24 cellular contexts compared by ENCODE assay signal in the genomic region with DNA sequence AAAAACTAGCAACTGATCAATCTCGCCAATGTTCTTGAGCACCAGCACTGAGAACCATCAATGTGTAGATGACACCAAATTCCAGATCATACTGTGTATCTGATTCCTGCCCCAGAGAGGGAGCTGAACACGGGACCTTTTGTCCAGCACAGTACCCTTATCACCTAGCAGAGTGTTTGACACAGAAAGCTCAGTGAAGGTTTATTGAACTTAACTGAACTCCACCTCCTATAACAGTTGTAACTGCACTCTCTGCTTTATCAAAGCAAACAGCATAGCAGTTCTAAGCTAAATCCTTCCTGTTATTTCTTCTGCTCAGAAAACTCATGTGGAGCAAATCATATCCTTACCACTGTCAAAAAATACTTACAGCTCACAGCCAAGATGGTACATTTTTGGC.
A peak's percentile ranks its signal among the peaks of the same experiment; 100 is the strongest.
DNase-seq lines count a peak whose midpoint lies in the region; ATAC-seq, FAIRE-seq and TF ChIP-seq lines count a peak whose summit lies in the region.
"Had no signal": no experiment of that assay in that cellular context is flagged by ENCODE, and none has a peak within 500 bp of the region (broad histone marks: within the 10 kb centered on the region; RNA-seq: fewer than 3 reads in every experiment).

No MANE protein-coding gene starts in this region.

- in situ Hi-C loops in HepG2 (cut with HindIII; ENCODE audit: extremely low pct_ligation_motif_present, low pct_unique_long_range_greater_than_20kb), result no loop called here

- ATAC-seq in HepG2 (no peak), left lobe of liver (peak; percentile 89), mucosa of descending colon (peak; percentile 53), HG02588 (IDR thresholded peaks at IDR 0.05; ENCODE audit: unreplicated experiment) (no peak)
- ATAC-seq: A549; CD8-positive, alpha-beta T cell had no signal

- H3K27me3 Mint-ChIP-seq in progenitor cell of endocrine pancreas, result no peaks in the 10 kb centered on the region

- peaks cover 0 to 8% (median 3%) of the 10 kb centered on the region in 4 donors for H3K9me3 ChIP-seq in liver (ENCODE audit: control insufficient read depth in 4 of 4, low read length in 3 of 4)
- H3K9me3 ChIP-seq in HepG2 (ENCODE audit: low read length), result no peaks in the 10 kb centered on the region
- peaks cover 7% of the 10 kb centered on the region for H3K9me3 ChIP-seq in mucosa of descending colon

- no peaks in the 10 kb centered on the region for H3K27me3 ChIP-seq in liver (ENCODE audit: control insufficient read depth in 4 of 4, insufficient read depth in 4 of 4, low read length in 3 of 4)
- H3K27me3 ChIP-seq in HepG2 (ENCODE audit: control insufficient read depth in 1 of 2, insufficient read depth in 2 of 2, low read length in 2 of 2), result no peaks in the 10 kb centered on the region
- H3K27me3 ChIP-seq: BLaER1 treated with 17β-estradiol and CSF1 and Interleukin-3, amounts not matched to agents 10 nM and 100 nM had no signal

- H3K36me3 ChIP-seq in liver (ENCODE audit: control insufficient read depth in 4 of 4, insufficient read depth in 3 of 4, low read depth in 1 of 4, low read length in 3 of 4), result no peaks in the 10 kb centered on the region
- H3K36me3 ChIP-seq in HepG2 (replicated peaks in 1 of 2; ENCODE audit: control insufficient read depth in 1 of 2, insufficient read depth in 2 of 2, low read length in 2 of 2), result no peaks in the 10 kb centered on the region
- H3K36me3 ChIP-seq in mucosa of descending colon (ENCODE audit: low read depth), result no peaks in the 10 kb centered on the region
- H3K36me3 ChIP-seq: BLaER1 treated with 17β-estradiol and CSF1 and Interleukin-3, amounts not matched to agents 10 nM and 100 nM had no signal

- peak overlapping the region; percentile 9 for H3K27ac Mint-ChIP-seq in progenitor cell of endocrine pancreas
- H3K27ac Mint-ChIP-seq: B cell; CD4-positive, alpha-beta T cell; CD8-positive, alpha-beta T cell had no signal

- DNase-seq in HepG2 (ENCODE audit: low spot score) (no peak), left lobe of liver (ENCODE audit: low spot score) (no peak), mucosa of descending colon (no peak), progenitor cell of endocrine pancreas (ENCODE audit: low spot score, unreplicated experiment) (no peak), iPS-NIHi7 (ENCODE audit: extremely low spot score) (no peak)
- no peak for DNase-seq in activated CD4-positive, CD25-positive, alpha-beta regulatory T cell (lab: John Stamatoyannopoulos, UW)
- DNase-seq: AML-193; Caco-2; Calu3; CD4-positive, alpha-beta T cell; CD8-positive, alpha-beta T cell; DMS79 treated with DMSO at 0.1 percent for 48 hours; GF-D8 had no signal

- H3K27ac ChIP-seq in liver (ENCODE audit: low read depth in 1 of 2, low read length in 2 of 2), result no peak overlapping the region
- no peak overlapping the region for H3K27ac ChIP-seq in HepG2 (ENCODE audit: extremely low read length, insufficient read depth, low read length)
- H3K27ac ChIP-seq: 22Rv1; A549; BLaER1 treated with 17β-estradiol and CSF1 and Interleukin-3, amounts not matched to agents 10 nM and 100 nM; C4-2B had no signal

- peaks cover 3% of the 10 kb centered on the region for H3K4me1 Mint-ChIP-seq in progenitor cell of endocrine pancreas (ENCODE audit: low read depth)
- H3K4me1 Mint-ChIP-seq: B cell had no signal

- 51% methylated on average over 2 of the region's 2 CpGs for whole genome bisulfite sequencing in liver
- WGBS in HepG2 (ENCODE audit: low lambda C conversion rate), result 8% methylated on average over 2 of the region's 2 CpGs

- TF ChIP-seq POLR2A in HepG2 (IDR thresholded peaks at IDR 0.05; ENCODE audit: insufficient read depth in 1 of 2, low read depth in 2 of 2, low read length in 2 of 2), result no peak

- intact Hi-C loops in HepG2 (cut with micrococcal nuclease; ENCODE audit: unreplicated experiment), result no loop called here
- intact Hi-C loops in mucosa of descending colon (cut with DNase I, micrococcal nuclease), result no loop called here

- TF ChIP-seq EP300 in HepG2 (IDR thresholded peaks at IDR 0.05; ENCODE audit: low read depth in 2 of 2, low read length in 2 of 2) (no peak), HepG2 (CRISPR knock-in tag; IDR thresholded peaks at IDR 0.05; ENCODE audit: borderline replicate concordance) (no peak)

- CTCF ChIA-PET in HepG2 (lab: Yijun Ruan, JAX; ENCODE audit: low intra/inter-chr PET ratio, low total read pairs), result no interaction called here

- POLR2A ChIA-PET in HepG2 (lab: Yijun Ruan, JAX), result no interaction called here

- H3K79me2 ChIP-seq in HepG2 (ENCODE audit: insufficient read depth, low read length), result no peaks in the 10 kb centered on the region

- BruUV-seq in HepG2 (replicated peaks; lab: Mats Ljungman, UMichigan), result no TSS peak

- H2AFZ ChIP-seq in HepG2 (ENCODE audit: low read length), result no peak overlapping the region

- TF ChIP-seq RAD21 in liver (IDR thresholded peaks at IDR 0.05) (no peak), HepG2 (CRISPR knock-in tag; IDR thresholded peaks at IDR 0.05) (no peak)

- H3K36me3 Mint-ChIP-seq in progenitor cell of endocrine pancreas (ENCODE audit: insufficient read depth), result no peaks in the 10 kb centered on the region
- H3K36me3 Mint-ChIP-seq: CD8-positive, alpha-beta T cell had no signal

- peaks cover 7% of the 10 kb centered on the region for H3K9me3 Mint-ChIP-seq in progenitor cell of endocrine pancreas (ENCODE audit: low read depth)

- H3K4me3 Mint-ChIP-seq in progenitor cell of endocrine pancreas (ENCODE audit: low read depth), result no peak overlapping the region
- H3K4me3 Mint-ChIP-seq: B cell; CD4-positive, alpha-beta T cell; CD8-positive, alpha-beta T cell had no signal

- no peak for FAIRE-seq in HepG2 (lab: Jason Lieb, UNC)
- FAIRE-seq: D721Med, G401.6, GM12892, GM19239 had no signal

- H3K9ac ChIP-seq in liver (ENCODE audit: low read depth in 1 of 2, low read length in 2 of 2) (no peak overlapping the region), HepG2 (ENCODE audit: insufficient read depth, low read depth, low read length) (no peak overlapping the region)
- H3K9ac ChIP-seq: BLaER1 treated with 17β-estradiol and CSF1 and Interleukin-3, amounts not matched to agents 10 nM and 100 nM had no signal

- TF ChIP-seq CTCF in liver (IDR thresholded peaks at IDR 0.05; ENCODE audit: low read depth, low read length, missing input control), result no peak
- TF ChIP-seq CTCF in HepG2 (CRISPR knock-in tag; IDR thresholded peaks at IDR 0.05), result no peak
- no peak for TF ChIP-seq CTCF in mucosa of descending colon (IDR thresholded peaks at IDR 0.05)
- TF ChIP-seq CTCF in progenitor cell of endocrine pancreas (IDR thresholded peaks at IDR 0.05; ENCODE audit: unreplicated experiment), result no peak

- H3K4me3 ChIP-seq in liver (ENCODE audit: low read depth in 1 of 3, low read length in 3 of 3), result no peak overlapping the region
- H3K4me3 ChIP-seq in HepG2 (replicated peaks in 1 of 3; ENCODE audit: insufficient read depth in 1 of 3, low read depth in 2 of 3, low read length in 3 of 3), result no peak overlapping the region
- no peak overlapping the region for H3K4me3 ChIP-seq in mucosa of descending colon
- H3K4me3 ChIP-seq: A549; BLaER1 treated with 17β-estradiol and CSF1 and Interleukin-3, amounts not matched to agents 10 nM and 100 nM had no signal

- H3K4me1 ChIP-seq in liver (ENCODE audit: control insufficient read depth in 4 of 4, insufficient read depth in 4 of 4, low read length in 3 of 4), result peaks cover 0 to 3% (median under 1%) of the 10 kb centered on the region in 4 donors
- no peaks in the 10 kb centered on the region for H3K4me1 ChIP-seq in HepG2 (ENCODE audit: insufficient read depth, low read length)
- H3K4me1 ChIP-seq in mucosa of descending colon (ENCODE audit: low read depth), result no peaks in the 10 kb centered on the region
- H3K4me1 ChIP-seq: A549; BLaER1 treated with 17β-estradiol and CSF1 and Interleukin-3, amounts not matched to agents 10 nM and 100 nM; Caco-2 had no signal

- H3K4me2 ChIP-seq in HepG2 (ENCODE audit: low read depth, low read length), result no peak overlapping the region
- H3K4me2 ChIP-seq: A549; BLaER1 treated with 17β-estradiol and CSF1 and Interleukin-3, amounts not matched to agents 10 nM and 100 nM had no signal

- H4K20me1 ChIP-seq in HepG2 (ENCODE audit: insufficient read depth, low read length), result no peaks in the 10 kb centered on the region
- H4K20me1 ChIP-seq: BLaER1 treated with 17β-estradiol and CSF1 and Interleukin-3, amounts not matched to agents 10 nM and 100 nM had no signal

TF ChIP-seq in liver, 16 proteins besides CTCF, POLR2A, EP300 and RAD21 (continues in another document):
- TF ChIP-seq HNF4G (IDR thresholded peaks at IDR 0.05) (no peak), RXRA (IDR thresholded peaks at IDR 0.05) (peak; percentile 28 to 62)
- TF ChIP-seq, protein P1, sequence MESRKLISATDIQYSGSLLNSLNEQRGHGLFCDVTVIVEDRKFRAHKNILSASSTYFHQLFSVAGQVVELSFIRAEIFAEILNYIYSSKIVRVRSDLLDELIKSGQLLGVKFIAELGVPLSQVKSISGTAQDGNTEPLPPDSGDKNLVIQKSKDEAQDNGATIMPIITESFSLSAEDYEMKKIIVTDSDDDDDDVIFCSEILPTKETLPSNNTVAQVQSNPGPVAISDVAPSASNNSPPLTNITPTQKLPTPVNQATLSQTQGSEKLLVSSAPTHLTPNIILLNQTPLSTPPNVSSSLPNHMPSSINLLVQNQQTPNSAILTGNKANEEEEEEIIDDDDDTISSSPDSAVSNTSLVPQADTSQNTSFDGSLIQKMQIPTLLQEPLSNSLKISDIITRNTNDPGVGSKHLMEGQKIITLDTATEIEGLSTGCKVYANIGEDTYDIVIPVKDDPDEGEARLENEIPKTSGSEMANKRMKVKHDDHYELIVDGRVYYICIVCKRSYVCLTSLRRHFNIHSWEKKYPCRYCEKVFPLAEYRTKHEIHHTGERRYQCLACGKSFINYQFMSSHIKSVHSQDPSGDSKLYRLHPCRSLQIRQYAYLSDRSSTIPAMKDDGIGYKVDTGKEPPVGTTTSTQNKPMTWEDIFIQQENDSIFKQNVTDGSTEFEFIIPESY (IDR thresholded peaks at IDR 0.05), result no peak

TF ChIP-seq in HepG2, 621 proteins besides CTCF, POLR2A, EP300 and RAD21 (continues in another document):
- no peak for TF ChIP-seq JDP2 (CRISPR knock-in tag; IDR thresholded peaks at IDR 0.05; ENCODE audit: borderline replicate concordance)
- TF ChIP-seq BCL6 (CRISPR knock-in tag; IDR thresholded peaks at IDR 0.05), result no peak
- no peak for TF ChIP-seq REL (CRISPR knock-in tag; conservative IDR thresholded peaks at IDR 0.05)
- TF ChIP-seq, protein P2, sequence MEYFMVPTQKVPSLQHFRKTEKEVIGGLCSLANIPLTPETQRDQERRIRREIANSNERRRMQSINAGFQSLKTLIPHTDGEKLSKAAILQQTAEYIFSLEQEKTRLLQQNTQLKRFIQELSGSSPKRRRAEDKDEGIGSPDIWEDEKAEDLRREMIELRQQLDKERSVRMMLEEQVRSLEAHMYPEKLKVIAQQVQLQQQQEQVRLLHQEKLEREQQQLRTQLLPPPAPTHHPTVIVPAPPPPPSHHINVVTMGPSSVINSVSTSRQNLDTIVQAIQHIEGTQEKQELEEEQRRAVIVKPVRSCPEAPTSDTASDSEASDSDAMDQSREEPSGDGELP (IDR thresholded peaks at IDR 0.05; ENCODE audit: borderline replicate concordance, low read depth), result no peak
- TF ChIP-seq HCFC1 (IDR thresholded peaks at IDR 0.05; ENCODE audit: low read depth, low read length), result no peak
- no peak for TF ChIP-seq NONO (IDR thresholded peaks at IDR 0.05)
- no peak for TF ChIP-seq NONO (CRISPR knock-in tag; conservative IDR thresholded peaks at IDR 0.05)
- no peak for TF ChIP-seq TEAD2 (CRISPR knock-in tag; IDR thresholded peaks at IDR 0.05)
- TF ChIP-seq ZNF225 (CRISPR knock-in tag; IDR thresholded peaks at IDR 0.05), result no peak

Comparison
In these comparisons a context has a peak if more than half of its experiments do, and no peak if none do; other contexts are left out.
1. ATAC-seq: peak in left lobe of liver (single experiment) and mucosa of descending colon (single experiment); none in HepG2 (single experiment) and HG02588 (single experiment).